Comparison of ENCODE assay signal across 9 cellular contexts in the genomic region with DNA sequence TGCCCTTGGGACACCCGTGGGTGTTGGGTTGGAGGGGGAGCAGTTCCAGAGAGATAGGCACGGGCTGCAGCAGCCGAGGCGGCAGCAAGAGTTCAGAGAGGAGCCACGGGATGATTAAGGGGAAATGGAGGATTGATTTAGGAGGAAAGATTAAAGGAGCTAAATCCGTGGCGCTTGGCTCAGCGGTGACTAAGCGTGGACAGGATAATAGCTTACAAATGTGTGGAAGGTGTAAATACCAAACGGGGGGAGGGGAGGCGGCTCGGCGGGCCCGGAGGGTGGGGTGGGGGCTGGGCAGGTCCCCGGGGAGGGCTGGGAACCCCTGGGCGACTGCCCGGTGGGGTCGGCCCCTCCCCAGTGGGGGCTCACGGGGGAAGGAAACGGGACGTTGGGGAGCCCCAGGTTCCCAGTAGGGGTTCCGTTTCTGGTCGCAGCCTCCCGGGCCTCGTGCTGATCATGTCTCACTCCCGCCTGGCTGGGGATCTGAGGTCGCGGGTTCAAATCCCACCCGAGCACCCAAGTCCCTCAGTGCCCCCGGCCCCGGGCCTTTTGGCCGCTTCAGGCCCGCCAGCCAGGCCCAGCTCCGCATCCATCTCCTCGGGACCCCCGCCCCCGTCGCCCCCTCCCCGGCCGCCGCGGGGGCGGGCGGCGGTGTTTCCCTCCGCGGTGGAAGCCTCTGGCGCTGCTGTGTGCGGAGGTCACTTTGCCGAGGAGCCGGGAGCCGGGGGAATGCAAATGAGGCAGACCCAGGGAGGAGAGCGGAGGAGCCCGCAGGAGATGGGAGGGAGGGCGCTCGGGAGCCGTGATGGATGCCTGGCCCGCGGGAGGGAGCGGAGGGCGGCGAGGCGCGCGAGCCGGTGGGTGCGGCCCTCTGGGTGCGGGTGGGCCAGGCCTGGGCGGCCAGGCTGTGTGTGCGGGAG. TPM values are rescaled to one million over a fixed set of nuclear protein-coding genes. Genes with fewer than 3 reads are reported as not detected.
A peak's percentile ranks its signal among the peaks of the same experiment; 100 is the strongest.
DNase-seq lines count a peak whose midpoint lies in the region; ATAC-seq, FAIRE-seq and TF ChIP-seq lines count a peak whose summit lies in the region.
"Had no signal": no experiment of that assay in that cellular context is flagged by ENCODE, and none has a peak within 500 bp of the region (broad histone marks: within the 10 kb centered on the region; RNA-seq: fewer than 3 reads in every experiment).

No MANE protein-coding gene starts in this region.

- H3K27me3 ChIP-seq in astrocyte (ENCODE audit: insufficient read depth, low read length): peaks cover 8% of the 10 kb centered on the region
- no peaks in the 10 kb centered on the region for H3K27me3 ChIP-seq in uterus

- no peaks in the 10 kb centered on the region for H3K9me3 ChIP-seq in astrocyte (ENCODE audit: insufficient read depth, low read depth, low read length)
- H3K9me3 ChIP-seq in uterus: no peaks in the 10 kb centered on the region
- H3K9me3 ChIP-seq: SJSA1 had no signal

- H3K27ac Mint-ChIP-seq in activated naive CD8-positive, alpha-beta T cell: no peak overlapping the region
- H3K27ac Mint-ChIP-seq in activated naive CD8-positive, alpha-beta T cell treated with anti-CD3 and anti-CD28 coated beads, Interleukin-2, amount 50 U/mL, for 24 hours: no peak overlapping the region
- peak overlapping the region; percentile 8 for H3K27ac Mint-ChIP-seq in astrocyte (ENCODE audit: unreplicated experiment)

- H3K4me3 ChIP-seq in astrocyte (ENCODE audit: insufficient read depth, low read depth, low read length): no peak overlapping the region
- peak overlapping the region; percentile 14 to 31 for H3K4me3 ChIP-seq in uterus
- H3K4me3 ChIP-seq: SJSA1 had no signal

- no peaks in the 10 kb centered on the region for H4K20me1 ChIP-seq in astrocyte (ENCODE audit: insufficient read depth, low read length)

- TF ChIP-seq CTCF in astrocyte (IDR thresholded peaks at IDR 0.05; ENCODE audit: insufficient read depth, low read depth, low read length) (no peak), uterus (IDR thresholded peaks at IDR 0.05) (no peak)

- DNase-seq in activated naive CD8-positive, alpha-beta T cell treated with anti-CD3 and anti-CD28 coated beads, Interleukin-2, amount 50 U/mL, for 24 hours: no peak
- peak; percentile 81 for DNase-seq in astrocyte (ENCODE audit: low read depth)
- DNase-seq in iPS-NIHi7 (ENCODE audit: extremely low spot score): peak; percentile 81
- peak; percentile 70 to 89 for DNase-seq in uterus
- no peak for DNase-seq in NCI-H1105 (lab: John Stamatoyannopoulos, UW)
- no peak for DNase-seq in MV-4-11 (lab: John Stamatoyannopoulos, UW)
- DNase-seq in occipital lobe (lab: John Stamatoyannopoulos, UW): no peak

- no peak for FAIRE-seq in astrocyte (lab: Jason Lieb, UNC)

- TF ChIP-seq POLR2A in uterus (IDR thresholded peaks at IDR 0.05): no peak

- no peaks in the 10 kb centered on the region for H3K36me3 ChIP-seq in astrocyte (ENCODE audit: insufficient read depth, low read length)
- H3K36me3 ChIP-seq in uterus: no peaks in the 10 kb centered on the region
- H3K36me3 ChIP-seq: SJSA1 had no signal

- H3K4me2 ChIP-seq in astrocyte (ENCODE audit: low read length): peak overlapping the region; percentile 64

- H3K4me1 Mint-ChIP-seq in activated naive CD8-positive, alpha-beta T cell (ENCODE audit: low read depth): peaks cover 16% of the 10 kb centered on the region
- peaks cover 10% of the 10 kb centered on the region for H3K4me1 Mint-ChIP-seq in activated naive CD8-positive, alpha-beta T cell treated with anti-CD3 and anti-CD28 coated beads, Interleukin-2, amount 50 U/mL, for 24 hours
- peaks cover 37% of the 10 kb centered on the region for H3K4me1 Mint-ChIP-seq in astrocyte (ENCODE audit: low read depth, unreplicated experiment)

- H3K79me2 ChIP-seq in astrocyte (ENCODE audit: insufficient read depth, low read length): no peaks in the 10 kb centered on the region

- peaks cover 58% of the 10 kb centered on the region for H3K27me3 Mint-ChIP-seq in activated naive CD8-positive, alpha-beta T cell
- peaks cover 77% of the 10 kb centered on the region for H3K27me3 Mint-ChIP-seq in activated naive CD8-positive, alpha-beta T cell treated with anti-CD3 and anti-CD28 coated beads, Interleukin-2, amount 50 U/mL, for 24 hours
- H3K27me3 Mint-ChIP-seq in astrocyte (ENCODE audit: low read depth, unreplicated experiment): peaks cover 35% of the 10 kb centered on the region

- H3K27ac ChIP-seq in astrocyte (ENCODE audit: low read depth, low read length) (peak overlapping the region; percentile 24), uterus (peak overlapping the region; percentile 89 to 94)
- H3K27ac ChIP-seq: SJSA1 had no signal

- H3K36me3 Mint-ChIP-seq in activated naive CD8-positive, alpha-beta T cell: no peaks in the 10 kb centered on the region
- no peaks in the 10 kb centered on the region for H3K36me3 Mint-ChIP-seq in activated naive CD8-positive, alpha-beta T cell treated with anti-CD3 and anti-CD28 coated beads, Interleukin-2, amount 50 U/mL, for 24 hours (ENCODE audit: low read depth)
- H3K36me3 Mint-ChIP-seq in astrocyte (ENCODE audit: low read depth, unreplicated experiment): no peaks in the 10 kb centered on the region

- H3K4me1 ChIP-seq in astrocyte (ENCODE audit: insufficient read depth, low read length) (peaks cover 30% of the 10 kb centered on the region), uterus (peaks cover 7 to 13% of the 10 kb centered on the region in 2 donors)

- no peaks in the 10 kb centered on the region for H3K9me3 Mint-ChIP-seq in activated naive CD8-positive, alpha-beta T cell (ENCODE audit: low read depth)
- H3K9me3 Mint-ChIP-seq in activated naive CD8-positive, alpha-beta T cell treated with anti-CD3 and anti-CD28 coated beads, Interleukin-2, amount 50 U/mL, for 24 hours: no peaks in the 10 kb centered on the region
- no peaks in the 10 kb centered on the region for H3K9me3 Mint-ChIP-seq in astrocyte (ENCODE audit: unreplicated experiment)

- intact Hi-C loops in uterus (cut with DNase I; ENCODE audit: low total_unique reads): no loop called here

- H3K4me3 Mint-ChIP-seq in activated naive CD8-positive, alpha-beta T cell: peak overlapping the region; percentile 73
- no peak overlapping the region for H3K4me3 Mint-ChIP-seq in activated naive CD8-positive, alpha-beta T cell treated with anti-CD3 and anti-CD28 coated beads, Interleukin-2, amount 50 U/mL, for 24 hours
- no peak overlapping the region for H3K4me3 Mint-ChIP-seq in astrocyte (ENCODE audit: unreplicated experiment)

- H2AFZ ChIP-seq in astrocyte (ENCODE audit: low read depth, low read length): peak overlapping the region; percentile 72

- ATAC-seq in activated naive CD8-positive, alpha-beta T cell treated with anti-CD3 and anti-CD28 coated beads, Interleukin-2, amount 50 U/mL, for 24 hours: no peak

- peak overlapping the region; percentile 41 for H3K9ac ChIP-seq in astrocyte (ENCODE audit: low read length)

RNA-seq across cellular contexts. Expression of gene ASIC4, which starts 8.1 kb away (rescaled TPM):
- total RNA-seq in astrocyte (0.39 and 0.70 TPM in 2 replicates), uterus (under 1 TPM in 2 of 4 donors, not detected in 2; 0.21 to 0.30 TPM), occipital lobe (8.3 TPM)
- total RNA-seq: SJSA1 had no signal

RNA-seq across cellular contexts. Expression of gene CHPF, which starts 21.2 kb away (rescaled TPM):
- total RNA-seq in astrocyte (151 and 163 TPM in 2 replicates), uterus (100 to 1,000 TPM in 1 of 4 donors, 10 to 100 TPM in 3; 16.5 to 194 (median 42.5) TPM), occipital lobe (25.9 TPM)

RNA-seq across cellular contexts. Expression of gene TMEM198, which starts 21.5 kb away (rescaled TPM):
- total RNA-seq in astrocyte (3.8 TPM in 2 replicates), uterus (1 to 10 TPM in 2 of 4 donors, under 1 TPM in 1, not detected in 1; 0.77 to 5.3 (median 5.1) TPM), occipital lobe (14.0 TPM)

RNA-seq across cellular contexts. Expression of gene GMPPA, which starts 23.7 kb away (rescaled TPM):
- total RNA-seq in astrocyte (49.5 and 55.3 TPM in 2 replicates), uterus (10 to 100 TPM; 14.1 to 39.5 (median 27.6) TPM), occipital lobe (7.5 TPM)

RNA-seq across cellular contexts. Expression of gene OBSL1, which starts 49.0 kb away (rescaled TPM):
- 77.5 and 88.1 TPM in 2 replicates for total RNA-seq in astrocyte
- 100 to 1,000 TPM in 2 of 4 donors, 10 to 100 TPM in 2; 53.2 to 146 (median 113) TPM for total RNA-seq in uterus
- total RNA-seq in occipital lobe: 39.9 TPM

Comparison
In these comparisons a context has a peak if more than half of its experiments do, and no peak if none do; other contexts are left out.
1. DNase-seq: peak in astrocyte (single experiment), iPS-NIHi7 (single experiment) and uterus (2 of 2); none in activated naive CD8-positive, alpha-beta T cell treated with anti-CD3 and anti-CD28 coated beads, Interleukin-2, amount 50 U/mL, for 24 hours (single experiment), NCI-H1105 (single experiment), MV-4-11 (single experiment) and occipital lobe (single experiment).